8 cellular contexts compared by ENCODE assay signal in genomic region chr5:88690619-88691560, GRCh38.
A peak's percentile ranks its signal among the peaks of the same experiment; 100 is the strongest.
DNase-seq lines count a peak whose midpoint lies in the region; ATAC-seq lines count a peak whose summit lies in the region.

No MANE protein-coding gene starts in this region.

- H3K9me3 ChIP-seq in duodenal mucosa (ENCODE audit: control insufficient read depth in 1 of 2, low read length in 2 of 2), result no peaks in the 10 kb centered on the region

- H3K4me3 ChIP-seq in duodenal mucosa (ENCODE audit: low read depth in 1 of 2, low read length in 2 of 2), result peak overlapping the region; percentile 32 to 40

- no peak overlapping the region for H3K27ac ChIP-seq in duodenal mucosa (ENCODE audit: low read depth, low read length)

- peaks cover 0 to 4% of the 10 kb centered on the region in 2 donors for H3K4me1 ChIP-seq in duodenal mucosa (ENCODE audit: control insufficient read depth in 1 of 2, insufficient read depth in 2 of 2, low read length in 2 of 2)

- ATAC-seq in GM18867 (IDR thresholded peaks at IDR 0.05; ENCODE audit: unreplicated experiment) (peak; percentile 87), HG03095 (IDR thresholded peaks at IDR 0.05; ENCODE audit: unreplicated experiment) (peak; percentile 86)

- no peaks in the 10 kb centered on the region for H3K36me3 ChIP-seq in duodenal mucosa (ENCODE audit: control insufficient read depth in 1 of 2, insufficient read depth in 2 of 2, low read length in 2 of 2)

- peaks cover 84 to 96% of the 10 kb centered on the region in 2 donors for H3K27me3 ChIP-seq in duodenal mucosa (ENCODE audit: control insufficient read depth in 1 of 2, insufficient read depth in 2 of 2, low read length in 2 of 2)

- DNase-seq in AG20443 (ENCODE audit: low spot score) (peak; percentile 86), NCI-H446 (lab: John Stamatoyannopoulos, UW) (peak; percentile 42 to 82), medulla oblongata (ENCODE audit: extremely low spot score) (peak; percentile 92)
- peak; percentile 61 to 73 for DNase-seq in activated CD4-positive, alpha-beta T cell treated with anti-CD3 and anti-CD28 coated beads, Interleukin-2, amount 50 U/mL, for 48 hours
- peak; percentile 37 for DNase-seq in stimulated activated CD8-positive, alpha-beta memory T cell treated with anti-CD3 and anti-CD28 coated beads, Interleukin-15, amount 100 ng/mL, for 1 hour (ENCODE audit: low read depth)

- H3K9ac ChIP-seq in duodenal mucosa (ENCODE audit: low read depth in 1 of 2, low read length in 2 of 2), result no peak overlapping the region

Comparison
In these comparisons a context has a peak if more than half of its experiments do, and no peak if none do; other contexts are left out.
1. DNase-seq: peak in every context shown above with its lines; median percentile 92 in medulla oblongata; 86 in AG20443; 67 in activated CD4-positive, alpha-beta T cell treated with anti-CD3 and anti-CD28 coated beads, Interleukin-2, amount 50 U/mL, for 48 hours; 62 in NCI-H446; 37 in stimulated activated CD8-positive, alpha-beta memory T cell treated with anti-CD3 and anti-CD28 coated beads, Interleukin-15, amount 100 ng/mL, for 1 hour.